ENCODE assay signal across 1 cellular context in the genomic region with DNA sequence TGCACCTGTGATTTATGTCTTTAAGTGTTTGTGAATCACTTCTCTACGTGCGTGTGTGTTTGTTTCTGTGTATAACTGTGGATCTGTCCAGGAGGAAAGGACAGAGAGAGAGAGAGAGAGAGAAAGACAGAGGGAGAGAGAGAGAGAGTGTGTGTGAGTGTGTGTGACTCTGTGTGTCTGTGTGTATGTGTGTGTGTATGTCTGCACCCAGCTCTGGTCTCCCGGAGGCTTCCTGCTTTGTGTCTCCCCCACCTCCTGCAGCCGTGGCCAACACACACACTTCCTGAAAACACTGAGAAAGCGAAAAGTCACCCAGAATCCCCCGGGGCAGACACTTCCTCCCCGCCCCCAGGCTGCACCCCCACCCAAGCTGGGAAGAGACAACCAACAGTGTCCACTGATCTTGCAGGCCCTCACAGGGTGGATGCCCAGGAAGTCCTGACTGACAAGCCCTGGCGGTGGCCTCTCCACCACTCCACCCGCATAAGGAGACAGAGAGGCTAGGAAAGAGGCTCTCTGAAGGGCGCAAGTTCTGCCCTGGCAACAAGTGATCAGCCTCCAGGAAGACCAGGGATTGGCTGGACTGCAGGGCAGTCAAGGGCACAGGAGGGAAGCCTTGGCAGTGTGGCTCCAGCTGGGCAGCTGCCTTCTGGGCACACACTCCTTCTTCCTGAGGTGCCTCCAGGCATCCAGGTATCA.
TF ChIP-seq lines count a peak whose summit lies in the region.

No MANE protein-coding gene starts in this region.

TF ChIP-seq in liver, 16 proteins besides CTCF, POLR2A, EP300 and RAD21 (continued from another document):
- TF ChIP-seq, protein P1, sequence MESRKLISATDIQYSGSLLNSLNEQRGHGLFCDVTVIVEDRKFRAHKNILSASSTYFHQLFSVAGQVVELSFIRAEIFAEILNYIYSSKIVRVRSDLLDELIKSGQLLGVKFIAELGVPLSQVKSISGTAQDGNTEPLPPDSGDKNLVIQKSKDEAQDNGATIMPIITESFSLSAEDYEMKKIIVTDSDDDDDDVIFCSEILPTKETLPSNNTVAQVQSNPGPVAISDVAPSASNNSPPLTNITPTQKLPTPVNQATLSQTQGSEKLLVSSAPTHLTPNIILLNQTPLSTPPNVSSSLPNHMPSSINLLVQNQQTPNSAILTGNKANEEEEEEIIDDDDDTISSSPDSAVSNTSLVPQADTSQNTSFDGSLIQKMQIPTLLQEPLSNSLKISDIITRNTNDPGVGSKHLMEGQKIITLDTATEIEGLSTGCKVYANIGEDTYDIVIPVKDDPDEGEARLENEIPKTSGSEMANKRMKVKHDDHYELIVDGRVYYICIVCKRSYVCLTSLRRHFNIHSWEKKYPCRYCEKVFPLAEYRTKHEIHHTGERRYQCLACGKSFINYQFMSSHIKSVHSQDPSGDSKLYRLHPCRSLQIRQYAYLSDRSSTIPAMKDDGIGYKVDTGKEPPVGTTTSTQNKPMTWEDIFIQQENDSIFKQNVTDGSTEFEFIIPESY (IDR thresholded peaks at IDR 0.05) = no peak
